ENCODE assay signal across 13 cellular contexts in genomic region chr2:46548103-46548486, GRCh38. TPM values are rescaled to one million over a fixed set of nuclear protein-coding genes. Genes with fewer than 3 reads are reported as not detected.
DNase-seq lines count a peak whose midpoint lies in the region; ATAC-seq and TF ChIP-seq lines count a peak whose summit lies in the region.
"Had no signal": no experiment of that assay in that cellular context is flagged by ENCODE, and none has a peak within 500 bp of the region (broad histone marks: within the 10 kb centered on the region; RNA-seq: fewer than 3 reads in every experiment).

No MANE protein-coding gene starts in this region.

- H3K4me3 ChIP-seq in HL-60 (replicated peaks; ENCODE audit: insufficient read depth, low read length) (no peak overlapping the region), WERI-Rb-1 (ENCODE audit: low read depth, low read length) (no peak overlapping the region), left lung (peak overlapping the region in 1 of 2 donors; percentile 2)
- H3K4me3 ChIP-seq in effector memory CD4-positive, alpha-beta T cell (ENCODE audit: insufficient read depth, low read depth, low read length, poor library complexity, severe bottlenecking), result no peak overlapping the region

- peak overlapping the region in 1 of 2 donors; percentile 23 for H3K4me3 Mint-ChIP-seq in stimulated activated naive CD8-positive, alpha-beta T cell treated with anti-CD3 and anti-CD28 coated beads, Interleukin-15, amount 100 ng/mL, for 72 hours
- no peak overlapping the region for H3K4me3 Mint-ChIP-seq in progenitor cell of endocrine pancreas (ENCODE audit: low read depth)
- H3K4me3 Mint-ChIP-seq: activated CD4-positive, alpha-beta T cell treated with anti-CD3 and anti-CD28 coated beads for 36 hours had no signal

- H3K9me3 ChIP-seq in WERI-Rb-1 (ENCODE audit: severe bottlenecking) (no peaks in the 10 kb centered on the region), left lung (no peaks in the 10 kb centered on the region)
- H3K9me3 ChIP-seq in effector memory CD4-positive, alpha-beta T cell (ENCODE audit: control insufficient read depth, low read length), result no peaks in the 10 kb centered on the region

- intact Hi-C loops in left lung (cut with DNase I), result no loop called here

- H3K27ac ChIP-seq in HL-60 (replicated peaks), result peak overlapping the region; percentile 65
- H3K27ac ChIP-seq in WERI-Rb-1, result peak overlapping the region; percentile 25; the same call in 1 of the 2 replicates
- peak overlapping the region; percentile 1 to 76 for H3K27ac ChIP-seq in left lung
- no peak overlapping the region for H3K27ac ChIP-seq in effector memory CD4-positive, alpha-beta T cell (ENCODE audit: insufficient read depth, low read length, poor library complexity, severe bottlenecking)

- H3K36me3 Mint-ChIP-seq in progenitor cell of endocrine pancreas (ENCODE audit: insufficient read depth), result no peaks in the 10 kb centered on the region

- H3K27me3 ChIP-seq in HL-60 (ENCODE audit: insufficient read depth, poor library complexity, severe bottlenecking) (no peaks in the 10 kb centered on the region), WERI-Rb-1 (ENCODE audit: insufficient read depth, low read depth, severe bottlenecking) (no peaks in the 10 kb centered on the region), left lung (no peaks in the 10 kb centered on the region)
- no peaks in the 10 kb centered on the region for H3K27me3 ChIP-seq in effector memory CD4-positive, alpha-beta T cell (replicated peaks; ENCODE audit: control insufficient read depth, insufficient read depth, low read length, poor library complexity, severe bottlenecking)

- TF ChIP-seq CTCF in HL-60 (IDR thresholded peaks at IDR 0.05; ENCODE audit: insufficient read depth, low read length), result no peak
- no peak for TF ChIP-seq CTCF in WERI-Rb-1 (IDR thresholded peaks at IDR 0.05; ENCODE audit: low read depth, low read length)
- TF ChIP-seq CTCF in left lung (IDR thresholded peaks at IDR 0.05), result no peak
- no peak for TF ChIP-seq CTCF in progenitor cell of endocrine pancreas (IDR thresholded peaks at IDR 0.05; ENCODE audit: unreplicated experiment)

- H3K9me3 Mint-ChIP-seq in stimulated activated naive CD8-positive, alpha-beta T cell treated with anti-CD3 and anti-CD28 coated beads, Interleukin-15, amount 100 ng/mL, for 72 hours, result no peaks in the 10 kb centered on the region
- H3K9me3 Mint-ChIP-seq in progenitor cell of endocrine pancreas (ENCODE audit: low read depth), result no peaks in the 10 kb centered on the region

- H3K4me1 Mint-ChIP-seq in stimulated activated naive CD8-positive, alpha-beta T cell treated with anti-CD3 and anti-CD28 coated beads, Interleukin-15, amount 100 ng/mL, for 72 hours, result peaks cover 74% of the 10 kb centered on the region
- peaks cover 9% of the 10 kb centered on the region for H3K4me1 Mint-ChIP-seq in progenitor cell of endocrine pancreas (ENCODE audit: low read depth)

- H3K27ac Mint-ChIP-seq in stimulated activated naive CD8-positive, alpha-beta T cell treated with anti-CD3 and anti-CD28 coated beads, Interleukin-15, amount 100 ng/mL, for 72 hours, result peak overlapping the region in 1 of 2 donors; percentile 83
- H3K27ac Mint-ChIP-seq in progenitor cell of endocrine pancreas, result no peak overlapping the region
- H3K27ac Mint-ChIP-seq: activated CD4-positive, alpha-beta T cell treated with anti-CD3 and anti-CD28 coated beads for 36 hours had no signal

- H3K27me3 Mint-ChIP-seq in stimulated activated naive CD8-positive, alpha-beta T cell treated with anti-CD3 and anti-CD28 coated beads, Interleukin-15, amount 100 ng/mL, for 72 hours, result no peaks in the 10 kb centered on the region
- H3K27me3 Mint-ChIP-seq in progenitor cell of endocrine pancreas, result no peaks in the 10 kb centered on the region
- H3K27me3 Mint-ChIP-seq: activated CD4-positive, alpha-beta T cell treated with anti-CD3 and anti-CD28 coated beads for 36 hours had no signal

- H3K36me3 ChIP-seq in WERI-Rb-1, result peaks cover 10% of the 10 kb centered on the region
- peaks cover 0 to 28% of the 10 kb centered on the region in 2 donors for H3K36me3 ChIP-seq in left lung
- H3K36me3 ChIP-seq in effector memory CD4-positive, alpha-beta T cell (ENCODE audit: control insufficient read depth, insufficient read depth, low read length), result no peaks in the 10 kb centered on the region

- H3K4me1 ChIP-seq in left lung, result peaks cover 10 to 90% of the 10 kb centered on the region in 2 donors
- H3K4me1 ChIP-seq in effector memory CD4-positive, alpha-beta T cell (ENCODE audit: control insufficient read depth, insufficient read depth, low read length, poor library complexity, severe bottlenecking), result peaks cover 9% of the 10 kb centered on the region

- peak in 1 of 2 experiments; percentile 86 for DNase-seq in HL-60 (ENCODE audit: low read depth in 1 of 2, low spot score in 1 of 2)
- no peak for DNase-seq in WERI-Rb-1
- DNase-seq in left lung, result peak; percentile 73 to 85
- no peak for DNase-seq in stimulated activated naive CD8-positive, alpha-beta T cell treated with anti-CD3 and anti-CD28 coated beads, Interleukin-15, amount 100 ng/mL, for 72 hours
- DNase-seq in KG1 (lab: John Stamatoyannopoulos, UW), result no peak
- no peak for DNase-seq in progenitor cell of endocrine pancreas (ENCODE audit: low spot score, unreplicated experiment)
- no peak for DNase-seq in effector memory CD4-positive, alpha-beta T cell
- no peak for DNase-seq in islet precursor cell
- DNase-seq: activated CD4-positive, alpha-beta T cell treated with anti-CD3 and anti-CD28 coated beads for 36 hours; activated gamma-delta T cell treated with Interleukin-2 at 50 U/mL for 16 hours; midbrain; NCI-H187; stimulated activated CD8-positive, alpha-beta memory T cell treated with anti-CD3 and anti-CD28 coated beads, Interleukin-4, amount 100 ng/mL, for 48 hours had no signal

- ATAC-seq in left lung, result peak; percentile 21
- peak; percentile 37 for ATAC-seq in stimulated activated naive CD8-positive, alpha-beta T cell treated with anti-CD3 and anti-CD28 coated beads, Interleukin-15, amount 100 ng/mL, for 72 hours
- ATAC-seq: activated CD4-positive, alpha-beta T cell treated with anti-CD3 and anti-CD28 coated beads for 36 hours had no signal

RNA-seq across cellular contexts. Expression of gene ATP6V1E2, which starts 5.7 kb away (rescaled TPM):
- total RNA-seq in left lung, result 1 to 10 TPM; 4.5 to 7.5 TPM
- 5.1 and 7.4 TPM in 2 replicates for total RNA-seq in progenitor cell of endocrine pancreas

RNA-seq across cellular contexts. Expression of gene RHOQ, which starts 5.8 kb away (rescaled TPM):
- total RNA-seq in left lung (100 to 1,000 TPM in 1 of 2 donors, 10 to 100 TPM in 1; 79.1 to 103 TPM), progenitor cell of endocrine pancreas (39.9 and 40.7 TPM in 2 replicates)

Comparison
In these comparisons a context has a peak if more than half of its experiments do, and no peak if none do; other contexts are left out.
1. DNase-seq: peak in left lung (2 of 2); none in WERI-Rb-1 (single experiment), stimulated activated naive CD8-positive, alpha-beta T cell treated with anti-CD3 and anti-CD28 coated beads, Interleukin-15, amount 100 ng/mL, for 72 hours (0 of 2), KG1 (single experiment), progenitor cell of endocrine pancreas (single experiment), effector memory CD4-positive, alpha-beta T cell (0 of 3) and islet precursor cell (single experiment).